ENCODE assay signal across 2 cellular contexts in the genomic region with DNA sequence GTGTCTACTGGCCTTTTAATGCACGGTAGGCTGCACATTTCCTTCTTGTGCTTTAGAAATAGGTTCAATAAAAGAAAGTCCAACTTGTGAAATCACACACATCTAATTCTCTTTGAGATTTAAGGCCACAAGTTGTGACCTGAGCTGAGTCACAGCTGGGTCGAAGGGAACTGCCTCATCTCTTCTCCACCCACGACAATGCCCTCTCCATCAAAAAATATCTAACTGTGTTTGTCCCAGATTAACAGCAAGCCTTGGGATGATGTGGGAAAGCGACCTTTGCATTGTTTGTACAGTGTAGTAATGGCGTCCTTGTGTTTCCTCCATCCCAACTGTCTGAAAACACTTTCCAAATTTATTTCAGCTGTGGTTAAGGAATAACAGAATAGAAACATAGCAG.
TF ChIP-seq lines count a peak whose summit lies in the region.

No MANE protein-coding gene starts in this region.

TF ChIP-seq in A549, 52 proteins besides CTCF, POLR2A, EP300 and RAD21:
- TF ChIP-seq HEYL (CRISPR knock-in tag; IDR thresholded peaks at IDR 0.05) (no peak), CBX2 (IDR thresholded peaks at IDR 0.05; ENCODE audit: borderline replicate concordance, low read depth) (no peak), ZFP36 (IDR thresholded peaks at IDR 0.05; ENCODE audit: borderline replicate concordance, partially characterized antibody) (no peak), BHLHE40 (IDR thresholded peaks at IDR 0.05; ENCODE audit: low read depth, low read length) (no peak), CEBPB (IDR thresholded peaks at IDR 0.05) (no peak; a peak in 1 of 4 replicates), FOXS1 (CRISPR knock-in tag; IDR thresholded peaks at IDR 0.05) (no peak), TP53 (CRISPR knock-in tag; IDR thresholded peaks at IDR 0.05) (no peak), JUN (IDR thresholded peaks at IDR 0.05) (no peak), ESRRA (IDR thresholded peaks at IDR 0.05; ENCODE audit: borderline replicate concordance, low read length) (no peak), TFCP2L1 (CRISPR knock-in tag; IDR thresholded peaks at IDR 0.05) (no peak), ZSCAN20 (CRISPR knock-in tag; IDR thresholded peaks at IDR 0.05) (no peak), GATA3 (IDR thresholded peaks at IDR 0.05; ENCODE audit: borderline replicate concordance) (no peak), HOXB13 (CRISPR knock-in tag; IDR thresholded peaks at IDR 0.05; ENCODE audit: low read depth) (no peak), MYC (IDR thresholded peaks at IDR 0.05; ENCODE audit: borderline replicate concordance, low read length) (no peak)
- TF ChIP-seq, protein P1, sequence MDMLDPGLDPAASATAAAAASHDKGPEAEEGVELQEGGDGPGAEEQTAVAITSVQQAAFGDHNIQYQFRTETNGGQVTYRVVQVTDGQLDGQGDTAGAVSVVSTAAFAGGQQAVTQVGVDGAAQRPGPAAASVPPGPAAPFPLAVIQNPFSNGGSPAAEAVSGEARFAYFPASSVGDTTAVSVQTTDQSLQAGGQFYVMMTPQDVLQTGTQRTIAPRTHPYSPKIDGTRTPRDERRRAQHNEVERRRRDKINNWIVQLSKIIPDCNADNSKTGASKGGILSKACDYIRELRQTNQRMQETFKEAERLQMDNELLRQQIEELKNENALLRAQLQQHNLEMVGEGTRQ (IDR thresholded peaks at IDR 0.05) = no peak
- TF ChIP-seq, protein P2, sequence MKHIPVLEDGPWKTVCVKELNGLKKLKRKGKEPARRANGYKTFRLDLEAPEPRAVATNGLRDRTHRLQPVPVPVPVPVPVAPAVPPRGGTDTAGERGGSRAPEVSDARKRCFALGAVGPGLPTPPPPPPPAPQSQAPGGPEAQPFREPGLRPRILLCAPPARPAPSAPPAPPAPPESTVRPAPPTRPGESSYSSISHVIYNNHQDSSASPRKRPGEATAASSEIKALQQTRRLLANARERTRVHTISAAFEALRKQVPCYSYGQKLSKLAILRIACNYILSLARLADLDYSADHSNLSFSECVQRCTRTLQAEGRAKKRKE (CRISPR knock-in tag; IDR thresholded peaks at IDR 0.05; ENCODE audit: low read depth) = no peak
- TF ChIP-seq, protein P3, sequence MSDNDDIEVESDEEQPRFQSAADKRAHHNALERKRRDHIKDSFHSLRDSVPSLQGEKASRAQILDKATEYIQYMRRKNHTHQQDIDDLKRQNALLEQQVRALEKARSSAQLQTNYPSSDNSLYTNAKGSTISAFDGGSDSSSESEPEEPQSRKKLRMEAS (IDR thresholded peaks at IDR 0.05) = no peak
- TF ChIP-seq, protein P4, sequence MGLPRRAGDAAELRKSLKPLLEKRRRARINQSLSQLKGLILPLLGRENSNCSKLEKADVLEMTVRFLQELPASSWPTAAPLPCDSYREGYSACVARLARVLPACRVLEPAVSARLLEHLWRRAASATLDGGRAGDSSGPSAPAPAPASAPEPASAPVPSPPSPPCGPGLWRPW (IDR thresholded peaks at IDR 0.05) = no peak
- TF ChIP-seq, protein P5, sequence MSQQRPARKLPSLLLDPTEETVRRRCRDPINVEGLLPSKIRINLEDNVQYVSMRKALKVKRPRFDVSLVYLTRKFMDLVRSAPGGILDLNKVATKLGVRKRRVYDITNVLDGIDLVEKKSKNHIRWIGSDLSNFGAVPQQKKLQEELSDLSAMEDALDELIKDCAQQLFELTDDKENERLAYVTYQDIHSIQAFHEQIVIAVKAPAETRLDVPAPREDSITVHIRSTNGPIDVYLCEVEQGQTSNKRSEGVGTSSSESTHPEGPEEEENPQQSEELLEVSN (IDR thresholded peaks at IDR 0.05; ENCODE audit: borderline replicate concordance, low read depth) = no peak

TF ChIP-seq in endothelial cell of umbilical vein, 7 proteins besides CTCF, POLR2A, EP300 and RAD21:
- TF ChIP-seq JUN (IDR thresholded peaks at IDR 0.05; ENCODE audit: borderline replicate concordance, insufficient read depth, insufficient read length, low read depth) (no peak), MYC (IDR thresholded peaks at IDR 0.05; ENCODE audit: low read depth, low read length) (no peak), EZH2 (IDR thresholded peaks at IDR 0.05; ENCODE audit: borderline replicate concordance, low read depth, low read length, severe bottlenecking) (no peak), FOS (IDR thresholded peaks at IDR 0.05; ENCODE audit: borderline replicate concordance, insufficient read depth, low read length) (no peak), GATA2 (IDR thresholded peaks at IDR 0.05; ENCODE audit: insufficient read depth, insufficient read length, low read depth, low read length) (no peak), POLR2AphosphoS5 (IDR thresholded peaks at IDR 0.05; ENCODE audit: insufficient read depth, low read depth, low read length) (no peak)
- TF ChIP-seq, protein P3 (IDR thresholded peaks at IDR 0.05; ENCODE audit: insufficient read depth, insufficient read length) = no peak
